31 cellular contexts compared by ENCODE assay signal in the genomic region with DNA sequence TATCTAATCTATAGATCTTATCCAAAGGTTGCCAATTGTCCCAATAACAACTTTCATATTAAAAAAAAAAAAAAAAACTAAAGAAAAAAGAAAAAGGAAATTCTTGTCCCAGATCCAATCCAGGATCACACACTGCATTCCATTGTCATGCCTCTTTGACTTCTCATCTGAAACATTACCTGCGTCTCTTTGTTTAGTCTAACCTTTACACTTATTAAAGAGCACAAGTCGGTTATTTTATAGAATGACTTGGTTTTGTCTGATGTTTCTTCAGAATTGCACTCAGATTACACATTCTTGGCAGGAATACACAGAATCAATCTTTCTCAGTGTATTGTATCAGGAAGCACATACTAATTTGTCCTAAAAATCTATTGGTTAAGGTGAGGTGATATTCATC.
"Had no signal": no experiment of that assay in that cellular context is flagged by ENCODE, and none has a peak within 500 bp of the region (broad histone marks: within the 10 kb centered on the region; RNA-seq: fewer than 3 reads in every experiment).

No MANE protein-coding gene starts in this region.

- H3K27ac ChIP-seq: adrenal gland, body of pancreas, cardiac muscle cell, colonic mucosa, esophagus muscularis mucosa, foreskin keratinocyte, gastrocnemius medialis, heart left ventricle, WERI-Rb-1 had no signal

- H3K36me3 ChIP-seq: adrenal gland, cardiac muscle cell, colonic mucosa, esophagus muscularis mucosa, gastrocnemius medialis, heart left ventricle, WERI-Rb-1 had no signal

- ATAC-seq: activated CD4-positive, CD25-positive, alpha-beta regulatory T cell treated with anti-CD3 and anti-CD28 coated beads, Interleukin-2, amount 50 U/mL, for 24 hours; activated CD8-positive, alpha-beta T cell treated with anti-CD3 and anti-CD28 coated beads for 36 hours; activated naive CD8-positive, alpha-beta T cell treated with anti-CD3 and anti-CD28 coated beads, Interleukin-2, amount 50 U/mL, for 24 hours; body of pancreas; foreskin keratinocyte; gastrocnemius medialis; heart left ventricle; T-helper 17 cell had no signal

- H3K4me3 ChIP-seq: adrenal gland, body of pancreas, cardiac muscle cell, colonic mucosa, esophagus muscularis mucosa, gastrocnemius medialis, heart left ventricle had no signal

- DNase-seq: activated B cell treated with CpG ODN at 0.5 μM for 24 hours; activated CD4-positive, alpha-beta T cell treated with anti-CD3 and anti-CD28 coated beads for 48 hours; activated CD4-positive, alpha-beta T cell treated with anti-CD3 and anti-CD28 coated beads, Interleukin-2, amount 50 U/mL, for 1 hour; activated CD4-positive, alpha-beta T cell treated with anti-CD3 and anti-CD28 coated beads, Interleukin-2, amount 50 U/mL, for 48 hours; activated CD8-positive, alpha-beta memory T cell treated with anti-CD3 and anti-CD28 coated beads for 24 hours; activated CD8-positive, alpha-beta T cell treated with anti-CD3 and anti-CD28 coated beads for 36 hours; activated effector memory CD4-positive, alpha-beta T cell treated with anti-CD3 and anti-CD28 coated beads, Interleukin-2, amount 50 U/mL, for 16 hours; activated naive CD4-positive, alpha-beta T cell treated with anti-CD3 and anti-CD28 coated beads for 36 hours; activated naive CD8-positive, alpha-beta T cell treated with anti-CD3 and anti-CD28 coated beads for 36 hours; activated naive CD8-positive, alpha-beta T cell treated with anti-CD3 and anti-CD28 coated beads, Interleukin-2, amount 50 U/mL, for 24 hours; activated T-cell treated with anti-CD3 and anti-CD28 coated beads, Interleukin-2, amount 50 U/mL, for 1 hour; activated T-cell treated with anti-CD3 and anti-CD28 coated beads, Interleukin-2, amount 50 U/mL, for 48 hours; adrenal gland; amygdala; aorta; body of pancreas; central memory CD4-positive, alpha-beta T cell; cerebellar nuclear complex; colonic mucosa; effector CD8-positive, alpha-beta T cell; gastrocnemius medialis; glutamatergic neuron; heart left ventricle; T-helper 1 cell; T-helper 17 cell; T1000; WERI-Rb-1 had no signal

- H3K27me3 ChIP-seq: adrenal gland, body of pancreas, cardiac muscle cell, colonic mucosa, esophagus muscularis mucosa, foreskin keratinocyte, gastrocnemius medialis, heart left ventricle had no signal

- H3K4me1 ChIP-seq: adrenal gland, body of pancreas, colonic mucosa, esophagus muscularis mucosa, foreskin keratinocyte, gastrocnemius medialis, heart left ventricle had no signal

- H3K9me3 ChIP-seq: adrenal gland, body of pancreas, colonic mucosa, esophagus muscularis mucosa, gastrocnemius medialis, heart left ventricle had no signal
